In genomic region chr4:7802093-7802726, GRCh38 we compare ENCODE assay signal across 8 cellular contexts.
DNase-seq lines count a peak whose midpoint lies in the region; ATAC-seq and TF ChIP-seq lines count a peak whose summit lies in the region.

No MANE protein-coding gene starts in this region.

- H3K4me1 ChIP-seq in neuronal stem cell (ENCODE audit: control insufficient read depth in 2 of 2, insufficient read depth in 1 of 2, low read depth in 1 of 2, low read length in 2 of 2) = peaks cover 15 to 16% of the 10 kb centered on the region in 2 donors
- peaks cover 19% of the 10 kb centered on the region for H3K4me1 ChIP-seq in suprapubic skin

- H4K91ac ChIP-seq in neuronal stem cell (ENCODE audit: low read depth, low read length, poor library complexity) = no peak overlapping the region

- peak; percentile 70 for ATAC-seq in GM21423 (IDR thresholded peaks at IDR 0.05; ENCODE audit: unreplicated experiment)

- no peak overlapping the region for H3K27ac Mint-ChIP-seq in activated T-helper 1 cell treated with anti-CD3 and anti-CD28 coated beads, Interleukin-12 subunit alpha, Interleukin-12 subunit beta, Interleukin-2, Interleukin-4 antibody, amounts not matched to agents 30 ng/mL and 10 ng/mL and 1 ng/mL, durations not matched to agents 14 hours and 24 hours and 36 hours

- no peak overlapping the region for H2AK5ac ChIP-seq in neuronal stem cell (ENCODE audit: low read depth, low read length)

- H2AFZ ChIP-seq in neuronal stem cell (ENCODE audit: low read length) = no peak overlapping the region

- H3K4ac ChIP-seq in neuronal stem cell (ENCODE audit: low read length) = no peak overlapping the region

- H2BK120ac ChIP-seq in neuronal stem cell (ENCODE audit: low read depth, low read length) = no peak overlapping the region

- no peak overlapping the region for H3K4me2 ChIP-seq in neuronal stem cell (ENCODE audit: insufficient read depth, low read length, poor library complexity, severe bottlenecking)

- no peak overlapping the region for H4K8ac ChIP-seq in neuronal stem cell (ENCODE audit: low read depth, low read length)

- TF ChIP-seq CTCF in fibroblast of pulmonary artery (IDR thresholded peaks at IDR 0.05; ENCODE audit: low read length, missing control alignments) (peak; percentile 99), suprapubic skin (IDR thresholded peaks at IDR 0.05) (peak; percentile 85 to 91)

- no peak overlapping the region for H3K18ac ChIP-seq in neuronal stem cell (ENCODE audit: low read length)

- DNase-seq in DMS53 (lab: John Stamatoyannopoulos, UW) (peak; percentile 87), HuH-7.5 (ENCODE audit: low spot score) (peak; percentile 84), RPMI8226 (peak; percentile 71), fibroblast of pulmonary artery (ENCODE audit: low read depth) (peak; percentile 89), neuronal stem cell (ENCODE audit: low spot score) (peak; percentile 72), suprapubic skin (ENCODE audit: low spot score in 2 of 2) (peak; percentile 85 to 88)
- DNase-seq in activated T-helper 1 cell treated with anti-CD3 and anti-CD28 coated beads, Interleukin-12 subunit alpha, Interleukin-12 subunit beta, Interleukin-2, Interleukin-4 antibody, amounts not matched to agents 30 ng/mL and 10 ng/mL and 1 ng/mL, durations not matched to agents 14 hours and 24 hours and 36 hours (ENCODE audit: low spot score) = peak; percentile 63

- H3K27me3 Mint-ChIP-seq in activated T-helper 1 cell treated with anti-CD3 and anti-CD28 coated beads, Interleukin-12 subunit alpha, Interleukin-12 subunit beta, Interleukin-2, Interleukin-4 antibody, amounts not matched to agents 30 ng/mL and 10 ng/mL and 1 ng/mL, durations not matched to agents 14 hours and 24 hours and 36 hours (ENCODE audit: insufficient read depth) = no peaks in the 10 kb centered on the region

- peaks cover 11% of the 10 kb centered on the region for H3K4me1 Mint-ChIP-seq in activated T-helper 1 cell treated with anti-CD3 and anti-CD28 coated beads, Interleukin-12 subunit alpha, Interleukin-12 subunit beta, Interleukin-2, Interleukin-4 antibody, amounts not matched to agents 30 ng/mL and 10 ng/mL and 1 ng/mL, durations not matched to agents 14 hours and 24 hours and 36 hours (ENCODE audit: low read depth)

- no peak overlapping the region for H3K23ac ChIP-seq in neuronal stem cell (ENCODE audit: low read depth, low read length, poor library complexity)

- H3K27ac ChIP-seq in neuronal stem cell (replicated peaks; ENCODE audit: low read length) (no peak overlapping the region), suprapubic skin (no peak overlapping the region)

- TF ChIP-seq EP300 in suprapubic skin (IDR thresholded peaks at IDR 0.05) = no peak

- H3K14ac ChIP-seq in neuronal stem cell (ENCODE audit: low read length) = no peak overlapping the region

- no peaks in the 10 kb centered on the region for H3K79me1 ChIP-seq in neuronal stem cell (ENCODE audit: low read depth, low read length)

- no peaks in the 10 kb centered on the region for H3K9me3 Mint-ChIP-seq in activated T-helper 1 cell treated with anti-CD3 and anti-CD28 coated beads, Interleukin-12 subunit alpha, Interleukin-12 subunit beta, Interleukin-2, Interleukin-4 antibody, amounts not matched to agents 30 ng/mL and 10 ng/mL and 1 ng/mL, durations not matched to agents 14 hours and 24 hours and 36 hours

- peaks cover 0 to 2% (median 0%) of the 10 kb centered on the region in 3 experiments for H3K27me3 ChIP-seq in neuronal stem cell (ENCODE audit: control insufficient read depth in 3 of 3, insufficient read depth in 3 of 3, low read depth in 1 of 3, low read length in 3 of 3)
- no peaks in the 10 kb centered on the region for H3K27me3 ChIP-seq in suprapubic skin

- WGBS in neuronal stem cell (ENCODE audit: extremely low coverage in 2 of 2, insufficient read length in 2 of 2, insufficient replicate concordance in 1 of 2), 2 donors = no CpG with 5 or more reads among the region's 6 CpGs
- 35% methylated on average over 6 of the region's 6 CpGs for WGBS in suprapubic skin

- H3K4me3 ChIP-seq in fibroblast of pulmonary artery (replicated peaks; ENCODE audit: low read depth, low read length) (no peak overlapping the region), neuronal stem cell (ENCODE audit: low read length in 2 of 2) (no peak overlapping the region), suprapubic skin (no peak overlapping the region)

- no peak for TF ChIP-seq POLR2A in suprapubic skin (IDR thresholded peaks at IDR 0.05)

- H3K4me3 Mint-ChIP-seq in activated T-helper 1 cell treated with anti-CD3 and anti-CD28 coated beads, Interleukin-12 subunit alpha, Interleukin-12 subunit beta, Interleukin-2, Interleukin-4 antibody, amounts not matched to agents 30 ng/mL and 10 ng/mL and 1 ng/mL, durations not matched to agents 14 hours and 24 hours and 36 hours = no peak overlapping the region

- peaks cover 11% of the 10 kb centered on the region for H3K36me3 Mint-ChIP-seq in activated T-helper 1 cell treated with anti-CD3 and anti-CD28 coated beads, Interleukin-12 subunit alpha, Interleukin-12 subunit beta, Interleukin-2, Interleukin-4 antibody, amounts not matched to agents 30 ng/mL and 10 ng/mL and 1 ng/mL, durations not matched to agents 14 hours and 24 hours and 36 hours (ENCODE audit: low read depth)

- H3K36me3 ChIP-seq in neuronal stem cell (replicated peaks in 1 of 2; ENCODE audit: control insufficient read depth in 2 of 2, insufficient read depth in 2 of 2, low read length in 2 of 2) (peaks cover 8 to 20% of the 10 kb centered on the region in 2 donors), suprapubic skin (peaks cover 38% of the 10 kb centered on the region)

- intact Hi-C loops in activated T-helper 1 cell treated with anti-CD3 and anti-CD28 coated beads, Interleukin-12 subunit alpha, Interleukin-12 subunit beta, Interleukin-2, Interleukin-4 antibody, amounts not matched to agents 30 ng/mL and 10 ng/mL and 1 ng/mL, durations not matched to agents 14 hours and 24 hours and 36 hours (cut with micrococcal nuclease) = loop anchor here (1.0 to 5.0 kb wide), 6 partner anchors 32 to 610 kb away; partner anchors contain the start of gene SORCS2

- no peak overlapping the region for H3K9ac ChIP-seq in neuronal stem cell (ENCODE audit: low read depth, low read length, poor library complexity)

- no peak overlapping the region for H2BK12ac ChIP-seq in neuronal stem cell (ENCODE audit: low read length)

- H2BK15ac ChIP-seq in neuronal stem cell (ENCODE audit: low read length) = no peak overlapping the region

- H3K9me3 ChIP-seq in neuronal stem cell (replicated peaks in 1 of 2; ENCODE audit: control insufficient read depth in 2 of 2, insufficient read depth in 1 of 2, low read depth in 1 of 2, low read length in 2 of 2) (no peaks in the 10 kb centered on the region), suprapubic skin (no peaks in the 10 kb centered on the region)

- H2BK5ac ChIP-seq in neuronal stem cell (ENCODE audit: low read length) = no peak overlapping the region
